ENCODE assay signal across 8 cellular contexts in genomic region chr15:64701051-64701450, GRCh38.
DNase-seq lines count a peak whose midpoint lies in the region; ATAC-seq and TF ChIP-seq lines count a peak whose summit lies in the region.

No MANE protein-coding gene starts in this region.

- POLR2A ChIA-PET in MCF 10A (lab: Yijun Ruan, JAX): interaction anchor here (0.6 to 0.9 kb wide), 8 partner anchors 18 to 514 kb away, joined by 3 to 4 read pairs (median 3); no protein-coding TSS in a partner anchor

- no peaks in the 10 kb centered on the region for H3K9me3 Mint-ChIP-seq in activated naive CD4-positive, alpha-beta T cell treated with anti-CD3 and anti-CD28 coated beads, Interleukin-2, amount 10 ng/mL, durations not matched to agents 7 days and 5 days
- H3K9me3 Mint-ChIP-seq in MCF 10A (ENCODE audit: unreplicated experiment): no peaks in the 10 kb centered on the region
- no peaks in the 10 kb centered on the region for H3K9me3 Mint-ChIP-seq in type B pancreatic cell

- CTCF ChIA-PET in activated naive CD4-positive, alpha-beta T cell treated with anti-CD3 and anti-CD28 coated beads, Interleukin-2, amount 10 ng/mL, durations not matched to agents 7 days and 5 days (lab: Charles Lee): interaction anchor here (1.1 to 1.2 kb wide), 2 partner anchors 15 to 321 kb away, joined by 3 read pairs; no protein-coding TSS in a partner anchor
- CTCF ChIA-PET in MCF 10A (lab: Yijun Ruan, JAX): interaction anchor here (0.6 to 2.5 kb wide), 6 partner anchors 14 to 1061 kb away, joined by 3 to 9 read pairs (median 6); no protein-coding TSS in a partner anchor

- WGBS in mesodermal cell (ENCODE audit: insufficient coverage in 2 of 2), 2 experiments: no CpG with 5 or more reads among the region's 3 CpGs

- peaks cover 56% of the 10 kb centered on the region for H3K4me1 Mint-ChIP-seq in activated naive CD4-positive, alpha-beta T cell treated with anti-CD3 and anti-CD28 coated beads, Interleukin-2, amount 10 ng/mL, durations not matched to agents 7 days and 5 days
- H3K4me1 Mint-ChIP-seq in MCF 10A (ENCODE audit: insufficient read depth, unreplicated experiment) (peaks cover 59% of the 10 kb centered on the region), type B pancreatic cell (ENCODE audit: unreplicated experiment) (peaks cover 64% of the 10 kb centered on the region)

- H3K9me3 ChIP-seq in mesodermal cell (ENCODE audit: control insufficient read depth, low read length): no peaks in the 10 kb centered on the region

- DNase-seq in activated naive CD4-positive, alpha-beta T cell treated with anti-CD3 and anti-CD28 coated beads, Interleukin-2, amount 10 ng/mL, durations not matched to agents 7 days and 5 days: no peak
- no peak for DNase-seq in activated naive CD4-positive, alpha-beta T cell (lab: John Stamatoyannopoulos, UW)
- DNase-seq in MCF 10A (ENCODE audit: unreplicated experiment): no peak
- DNase-seq in type B pancreatic cell (ENCODE audit: extremely low spot score, unreplicated experiment): no peak
- no peak for DNase-seq in NCI-H146 (lab: John Stamatoyannopoulos, UW)
- no peak for DNase-seq in NCI-H2227 (lab: John Stamatoyannopoulos, UW; ENCODE audit: unreplicated experiment)

- BruUV-seq in MCF 10A (replicated peaks; lab: Mats Ljungman, UMichigan): no TSS peak

- peaks cover 53% of the 10 kb centered on the region for H3K4me1 ChIP-seq in mesodermal cell (ENCODE audit: control insufficient read depth, insufficient read depth, low read length, poor library complexity, severe bottlenecking)

- H3K36me3 ChIP-seq in mesodermal cell (ENCODE audit: control insufficient read depth, insufficient read depth, low read length): peaks cover 27% of the 10 kb centered on the region

- H3K27me3 Mint-ChIP-seq in activated naive CD4-positive, alpha-beta T cell treated with anti-CD3 and anti-CD28 coated beads, Interleukin-2, amount 10 ng/mL, durations not matched to agents 7 days and 5 days: no peaks in the 10 kb centered on the region
- H3K27me3 Mint-ChIP-seq in MCF 10A (ENCODE audit: insufficient read depth, unreplicated experiment): no peaks in the 10 kb centered on the region
- no peaks in the 10 kb centered on the region for H3K27me3 Mint-ChIP-seq in type B pancreatic cell

- H3K36me3 Mint-ChIP-seq in activated naive CD4-positive, alpha-beta T cell treated with anti-CD3 and anti-CD28 coated beads, Interleukin-2, amount 10 ng/mL, durations not matched to agents 7 days and 5 days: peaks cover 16% of the 10 kb centered on the region
- H3K36me3 Mint-ChIP-seq in MCF 10A (ENCODE audit: insufficient read depth, unreplicated experiment) (peaks cover 21% of the 10 kb centered on the region), type B pancreatic cell (peaks cover 18% of the 10 kb centered on the region)

- peak overlapping the region; percentile 77 for H3K4me3 Mint-ChIP-seq in activated naive CD4-positive, alpha-beta T cell treated with anti-CD3 and anti-CD28 coated beads, Interleukin-2, amount 10 ng/mL, durations not matched to agents 7 days and 5 days
- H3K4me3 Mint-ChIP-seq in MCF 10A (ENCODE audit: unreplicated experiment) (peak overlapping the region; percentile 72), type B pancreatic cell (peak overlapping the region; percentile 87)

- ATAC-seq in HG03565 (IDR thresholded peaks at IDR 0.05; ENCODE audit: unreplicated experiment): no peak

- H3K27ac Mint-ChIP-seq in activated naive CD4-positive, alpha-beta T cell treated with anti-CD3 and anti-CD28 coated beads, Interleukin-2, amount 10 ng/mL, durations not matched to agents 7 days and 5 days: no peak overlapping the region
- H3K27ac Mint-ChIP-seq in MCF 10A (ENCODE audit: low read depth, unreplicated experiment): peak overlapping the region; percentile 68
- peak overlapping the region; percentile 74 for H3K27ac Mint-ChIP-seq in type B pancreatic cell

- intact Hi-C loops in MCF 10A (cut with micrococcal nuclease): no loop called here

- TF ChIP-seq CTCF in MCF 10A (IDR thresholded peaks at IDR 0.05; ENCODE audit: unreplicated experiment) (no peak), type B pancreatic cell (conservative IDR thresholded peaks at IDR 0.05) (no peak)

- H3K27ac ChIP-seq in mesodermal cell (ENCODE audit: low read depth, low read length, severe bottlenecking): peak overlapping the region; percentile 91

- peak overlapping the region; percentile 90 for H3K4me3 ChIP-seq in mesodermal cell (ENCODE audit: extremely low read depth, insufficient read depth, low read length, poor library complexity, severe bottlenecking)
